ENCODE assay signal across 22 cellular contexts in the genomic region with DNA sequence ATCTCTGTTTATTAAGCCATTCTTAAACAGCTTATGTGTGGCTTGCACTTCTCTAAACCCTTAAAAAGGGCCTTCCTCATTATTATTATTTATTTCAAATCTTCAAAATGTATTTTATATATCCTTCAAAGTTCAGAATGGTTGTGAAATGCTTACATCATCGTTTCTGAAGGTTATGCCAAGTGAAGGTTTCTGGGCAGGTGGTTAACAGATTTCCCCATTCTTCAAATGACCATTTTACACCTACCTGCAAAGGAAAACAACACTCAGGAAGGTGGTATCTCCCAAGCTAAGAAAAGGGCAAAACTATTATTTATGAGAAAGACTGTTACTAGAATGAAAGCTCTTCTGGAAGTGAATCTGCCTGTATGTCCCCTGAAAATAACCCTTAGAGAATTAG.
A peak's percentile ranks its signal among the peaks of the same experiment; 100 is the strongest.
DNase-seq lines count a peak whose midpoint lies in the region; ATAC-seq, FAIRE-seq and TF ChIP-seq lines count a peak whose summit lies in the region.
"Had no signal": no experiment of that assay in that cellular context is flagged by ENCODE, and none has a peak within 500 bp of the region (broad histone marks: within the 10 kb centered on the region; RNA-seq: fewer than 3 reads in every experiment).

No MANE protein-coding gene starts in this region.

- H3K36me3 ChIP-seq in RWPE2 (ENCODE audit: low read depth) (no peaks in the 10 kb centered on the region), H1 (ENCODE audit: control insufficient read depth in 2 of 4, insufficient read depth in 4 of 4, low read length in 3 of 4) (no peaks in the 10 kb centered on the region), osteoblast (ENCODE audit: insufficient read depth, low read length) (no peaks in the 10 kb centered on the region)

- no peak overlapping the region for H2BK12ac ChIP-seq in H1 (ENCODE audit: low read depth, low read length)

- no peak overlapping the region for H3K23ac ChIP-seq in H1 (ENCODE audit: insufficient read length)

- H2BK120ac ChIP-seq in H1 (replicated peaks; ENCODE audit: low read depth, low read length): no peak overlapping the region

- 94% methylated on average over 1 of the region's 1 CpG; no CpG with 5 or more reads in 1 of the 2 experiments for WGBS in H1 (ENCODE audit: extremely low coverage in 1 of 2, insufficient coverage in 1 of 2, insufficient read length in 1 of 2, insufficient replicate concordance in 2 of 2, low coverage in 1 of 2, low lambda C conversion rate in 2 of 2, missing lambda C conversion rate in 1 of 2), 2 experiments

- H3K27ac ChIP-seq in RWPE2 (ENCODE audit: poor library complexity, severe bottlenecking): peak overlapping the region; percentile 96
- H3K27ac ChIP-seq in H1 (ENCODE audit: low read depth, low read length): no peak overlapping the region
- no peak overlapping the region for H3K27ac ChIP-seq in osteoblast (ENCODE audit: low read depth, low read length)
- H3K27ac ChIP-seq: HL-60 had no signal

- H3K9ac ChIP-seq in H1 (replicated peaks in 1 of 4; ENCODE audit: extremely low read depth in 1 of 4, low read depth in 3 of 4, low read length in 3 of 4): no peak overlapping the region
- H3K9ac ChIP-seq: SK-N-SH had no signal

- TF ChIP-seq CTCF in RWPE2 (IDR thresholded peaks at IDR 0.05; ENCODE audit: poor library complexity, severe bottlenecking) (no peak), H1 (IDR thresholded peaks at IDR 0.05; ENCODE audit: control extremely low read depth in 1 of 3, insufficient read depth in 1 of 3, low read depth in 1 of 3, low read length in 3 of 3) (no peak), osteoblast (IDR thresholded peaks at IDR 0.05; ENCODE audit: extremely low read depth, low read depth, low read length) (no peak)

- no peak for FAIRE-seq in H1 (lab: Jason Lieb, UNC)
- FAIRE-seq: G401.6, HTR-8/SVneo had no signal

- H3K14ac ChIP-seq in H1 (ENCODE audit: insufficient read length): no peak overlapping the region

- no peak overlapping the region for H3K4ac ChIP-seq in H1 (replicated peaks; ENCODE audit: insufficient read length, low read depth, low read length)

- DNase-seq in DMS53 treated with DMSO at 0.1 percent for 48 hours (lab: John Stamatoyannopoulos, UW; ENCODE audit: unreplicated experiment): peak; percentile 31
- DNase-seq in RWPE2 (ENCODE audit: low spot score): no peak
- no peak for DNase-seq in H1 (ENCODE audit: low read depth in 1 of 2, low spot score in 2 of 2)
- DNase-seq in osteoblast (ENCODE audit: insufficient read length, low spot score, missing footprints): no peak
- no peak for DNase-seq in stimulated activated CD8-positive, alpha-beta memory T cell treated with anti-CD3 and anti-CD28 coated beads, Interleukin-4, amount 100 ng/mL, for 48 hours
- DNase-seq in GM19240 (ENCODE audit: insufficient read length, low spot score): no peak
- no peak for DNase-seq in HCEC 1CT
- DNase-seq: AML-193; GOT3; Kasumi-1; NCI-H1105 treated with DMSO at 0.1 percent for 48 hours; NCI-H1694; NCI-H2081 treated with DMSO at 0.1 percent for 48 hours; NCI-H446 treated with DMSO at 0.1 percent for 48 hours; NCI-H69; NK-92 treated with Interleukin-12 subunit alpha and Interleukin-12 subunit beta, amount 100 ng/mL, for 24 hours; SHP77; SK-N-SH had no signal

- no peaks in the 10 kb centered on the region for H3K27me3 ChIP-seq in RWPE2 (ENCODE audit: insufficient read depth, poor library complexity, severe bottlenecking)
- no peaks in the 10 kb centered on the region for H3K27me3 ChIP-seq in H1 (replicated peaks in 1 of 4; ENCODE audit: control insufficient read depth in 3 of 4, extremely low read depth in 1 of 4, insufficient read depth in 3 of 4, low read length in 3 of 4)
- no peaks in the 10 kb centered on the region for H3K27me3 ChIP-seq in osteoblast (ENCODE audit: insufficient read depth, low read length)

- H3K79me1 ChIP-seq in H1 (ENCODE audit: low read depth, low read length): no peaks in the 10 kb centered on the region

- no peak overlapping the region for H3K18ac ChIP-seq in H1 (ENCODE audit: extremely low read depth, low read length)

- no peak overlapping the region for H4K91ac ChIP-seq in H1 (replicated peaks; ENCODE audit: insufficient read length, low read length)

- H3K4me3 ChIP-seq in RWPE2 (ENCODE audit: severe bottlenecking): no peak overlapping the region
- no peak overlapping the region for H3K4me3 ChIP-seq in H1 (ENCODE audit: extremely low read depth in 1 of 4, insufficient read depth in 2 of 4, low read depth in 3 of 4, low read length in 4 of 4)
- H3K4me3 ChIP-seq in osteoblast (ENCODE audit: insufficient read depth, low read length): no peak overlapping the region

- no peaks in the 10 kb centered on the region for H3K79me2 ChIP-seq in H1 (ENCODE audit: control insufficient read depth in 1 of 2, insufficient read depth in 2 of 2, low read length in 2 of 2)
- H3K79me2 ChIP-seq in osteoblast (ENCODE audit: insufficient read depth, low read length): no peaks in the 10 kb centered on the region

- TF ChIP-seq RAD21 in H1 (IDR thresholded peaks at IDR 0.05 in 1 of 2, conservative IDR thresholded peaks at IDR 0.05 in 1 of 2; ENCODE audit: low read depth in 2 of 2, low read length in 2 of 2): no peak

- H3K9me3 ChIP-seq in RWPE2 (ENCODE audit: severe bottlenecking): no peaks in the 10 kb centered on the region
- no peaks in the 10 kb centered on the region for H3K9me3 ChIP-seq in H1 (ENCODE audit: insufficient read depth in 2 of 2, low read depth in 1 of 2, low read length in 1 of 2)
- H3K9me3 ChIP-seq in osteoblast (ENCODE audit: low read depth, low read length): no peaks in the 10 kb centered on the region
- H3K9me3 ChIP-seq: SK-N-SH had no signal

- H2BK5ac ChIP-seq in H1 (ENCODE audit: low read depth, low read length): no peak overlapping the region

- ATAC-seq in RWPE2 (ENCODE audit: low read depth) (no peak), HG03457 (IDR thresholded peaks at IDR 0.05; ENCODE audit: unreplicated experiment) (no peak)

- H3K4me1 ChIP-seq in RWPE2 (ENCODE audit: insufficient read depth, poor library complexity, severe bottlenecking): peaks cover 30% of the 10 kb centered on the region
- no peaks in the 10 kb centered on the region for H3K4me1 ChIP-seq in H1 (replicated peaks in 1 of 4; ENCODE audit: control insufficient read depth in 3 of 4, insufficient read depth in 4 of 4, low read length in 3 of 4)
- H3K4me1 ChIP-seq in osteoblast (ENCODE audit: insufficient read depth, low read length): peaks cover 12% of the 10 kb centered on the region

- no peak overlapping the region for H2AFZ ChIP-seq in H1 (ENCODE audit: low read length)
- no peak overlapping the region for H2AFZ ChIP-seq in osteoblast (ENCODE audit: low read length)

- H2BK15ac ChIP-seq in H1 (ENCODE audit: low read length): no peak overlapping the region

- no peaks in the 10 kb centered on the region for H3K23me2 ChIP-seq in H1 (ENCODE audit: low read depth, low read length)

- H2BK20ac ChIP-seq in H1 (ENCODE audit: low read length): no peak overlapping the region

- no peak for TF ChIP-seq EP300 in H1 (IDR thresholded peaks at IDR 0.05; ENCODE audit: borderline replicate concordance in 1 of 2, low read depth in 2 of 2, low read length in 2 of 2)

- H2AK5ac ChIP-seq in H1 (ENCODE audit: low read depth, low read length): no peak overlapping the region

- H4K8ac ChIP-seq in H1 (ENCODE audit: extremely low read depth, insufficient read depth, low read length): no peak overlapping the region

- no peak overlapping the region for H4K5ac ChIP-seq in H1 (ENCODE audit: insufficient read length, low read depth, low read length)

- no peak overlapping the region for H3K4me2 ChIP-seq in H1 (ENCODE audit: insufficient read depth in 1 of 2, low read depth in 2 of 2, low read length in 2 of 2)
- peak overlapping the region; percentile 2 for H3K4me2 ChIP-seq in osteoblast (ENCODE audit: insufficient read depth, low read length)
- H3K4me2 ChIP-seq: SK-N-SH had no signal

- TF ChIP-seq POLR2A in H1 (IDR thresholded peaks at IDR 0.05; ENCODE audit: control extremely low read depth in 1 of 2, low read depth in 2 of 2, low read length in 2 of 2): no peak

- POLR2A ChIA-PET in H1 (lab: Charles Lee; ENCODE audit: partially characterized antibody): no interaction called here

- H4K20me1 ChIP-seq in H1 (replicated peaks in 1 of 2; ENCODE audit: control insufficient read depth in 1 of 2, insufficient read depth in 2 of 2, low read length in 2 of 2): no peaks in the 10 kb centered on the region
- no peaks in the 10 kb centered on the region for H4K20me1 ChIP-seq in osteoblast (ENCODE audit: insufficient read depth, low read length)

- CTCF ChIA-PET in H1 (lab: Charles Lee; ENCODE audit: partially characterized antibody): interaction anchor here (0.5 to 1.1 kb wide), 2 partner anchors 23 to 468 kb away, joined by 3 read pairs; no protein-coding TSS in a partner anchor

- no peak overlapping the region for H3K56ac ChIP-seq in H1 (replicated peaks; ENCODE audit: insufficient read length, low read depth, low read length)

TF ChIP-seq in H1, 55 proteins besides CTCF, POLR2A, EP300 and RAD21:
- TF ChIP-seq MAFK (IDR thresholded peaks at IDR 0.05; ENCODE audit: low read depth, low read length) (peak; percentile 7; the same call in 1 of the 2 replicates), RBBP5 (IDR thresholded peaks at IDR 0.05; ENCODE audit: borderline replicate concordance, low read depth, low read length) (no peak)
